ENCODE assay signal across 12 cellular contexts in genomic region chr4:90842960-90843359, GRCh38.
DNase-seq lines count a peak whose midpoint lies in the region; ATAC-seq and TF ChIP-seq lines count a peak whose summit lies in the region.
"Had no signal": no experiment of that assay in that cellular context is flagged by ENCODE, and none has a peak within 500 bp of the region (broad histone marks: within the 10 kb centered on the region; RNA-seq: fewer than 3 reads in every experiment).

No MANE protein-coding gene starts in this region.

- peak; percentile 97 for ATAC-seq in GM19395 (IDR thresholded peaks at IDR 0.05; ENCODE audit: unreplicated experiment)
- ATAC-seq in HG02884 (IDR thresholded peaks at IDR 0.05; ENCODE audit: unreplicated experiment), result peak; percentile 93
- peak; percentile 86 for ATAC-seq in upper lobe of right lung
- ATAC-seq: activated CD4-positive, alpha-beta T cell treated with anti-CD3 and anti-CD28 coated beads for 36 hours; HCT116 had no signal

- no peaks in the 10 kb centered on the region for H3K4me1 ChIP-seq in upper lobe of right lung

- no peak overlapping the region for H3K27ac ChIP-seq in upper lobe of right lung

- no peaks in the 10 kb centered on the region for H3K27me3 ChIP-seq in upper lobe of right lung

- intact Hi-C loops in upper lobe of right lung (cut with DNase I), result no loop called here

- no peak for TF ChIP-seq CTCF in upper lobe of right lung (IDR thresholded peaks at IDR 0.05)

- no peak overlapping the region for H3K4me3 ChIP-seq in upper lobe of right lung

- no peaks in the 10 kb centered on the region for H3K9me3 ChIP-seq in upper lobe of right lung

- DNase-seq in HK-2 (ENCODE audit: unreplicated experiment) (peak; percentile 2), upper lobe of right lung (no peak), NCI-H146 treated with DMSO at 0.1 percent for 48 hours (lab: John Stamatoyannopoulos, UW; ENCODE audit: unreplicated experiment) (no peak), SKM-1 (lab: John Stamatoyannopoulos, UW; ENCODE audit: unreplicated experiment) (no peak)
- no peak for DNase-seq in effector CD8-positive, alpha-beta T cell (lab: John Stamatoyannopoulos, UW)
- DNase-seq: activated CD4-positive, alpha-beta T cell treated with anti-CD3 and anti-CD28 coated beads for 36 hours; activated naive CD8-positive, alpha-beta T cell treated with anti-CD3 and anti-CD28 coated beads, Interleukin-2, amount 10 ng/mL, durations not matched to agents 7 days and 5 days; DMS79 treated with DMSO at 0.1 percent for 48 hours; NCI-H1417 treated with DMSO at 0.1 percent for 48 hours had no signal

- no peaks in the 10 kb centered on the region for H3K36me3 ChIP-seq in upper lobe of right lung
